ENCODE assay signal across 1 cellular context in genomic region chr20:41276317-41276751, GRCh38.
TF ChIP-seq lines count a peak whose summit lies in the region.

No MANE protein-coding gene starts in this region.

TF ChIP-seq in liver, 16 proteins besides CTCF, POLR2A, EP300 and RAD21 (continued from another document):
- TF ChIP-seq REST (IDR thresholded peaks at IDR 0.05): no peak
- no peak for TF ChIP-seq HNF4A (conservative IDR thresholded peaks at IDR 0.05)
- TF ChIP-seq SP1 (IDR thresholded peaks at IDR 0.05): no peak
- no peak for TF ChIP-seq RXRA (IDR thresholded peaks at IDR 0.05)
- TF ChIP-seq GABPA (IDR thresholded peaks at IDR 0.05 in 1 of 2, conservative IDR thresholded peaks at IDR 0.05 in 1 of 2): no peak
- TF ChIP-seq, protein P1, sequence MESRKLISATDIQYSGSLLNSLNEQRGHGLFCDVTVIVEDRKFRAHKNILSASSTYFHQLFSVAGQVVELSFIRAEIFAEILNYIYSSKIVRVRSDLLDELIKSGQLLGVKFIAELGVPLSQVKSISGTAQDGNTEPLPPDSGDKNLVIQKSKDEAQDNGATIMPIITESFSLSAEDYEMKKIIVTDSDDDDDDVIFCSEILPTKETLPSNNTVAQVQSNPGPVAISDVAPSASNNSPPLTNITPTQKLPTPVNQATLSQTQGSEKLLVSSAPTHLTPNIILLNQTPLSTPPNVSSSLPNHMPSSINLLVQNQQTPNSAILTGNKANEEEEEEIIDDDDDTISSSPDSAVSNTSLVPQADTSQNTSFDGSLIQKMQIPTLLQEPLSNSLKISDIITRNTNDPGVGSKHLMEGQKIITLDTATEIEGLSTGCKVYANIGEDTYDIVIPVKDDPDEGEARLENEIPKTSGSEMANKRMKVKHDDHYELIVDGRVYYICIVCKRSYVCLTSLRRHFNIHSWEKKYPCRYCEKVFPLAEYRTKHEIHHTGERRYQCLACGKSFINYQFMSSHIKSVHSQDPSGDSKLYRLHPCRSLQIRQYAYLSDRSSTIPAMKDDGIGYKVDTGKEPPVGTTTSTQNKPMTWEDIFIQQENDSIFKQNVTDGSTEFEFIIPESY (IDR thresholded peaks at IDR 0.05): no peak
- TF ChIP-seq HNF4G (IDR thresholded peaks at IDR 0.05): no peak
- TF ChIP-seq, protein P2, sequence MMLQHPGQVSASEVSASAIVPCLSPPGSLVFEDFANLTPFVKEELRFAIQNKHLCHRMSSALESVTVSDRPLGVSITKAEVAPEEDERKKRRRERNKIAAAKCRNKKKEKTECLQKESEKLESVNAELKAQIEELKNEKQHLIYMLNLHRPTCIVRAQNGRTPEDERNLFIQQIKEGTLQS (IDR thresholded peaks at IDR 0.05): no peak
- TF ChIP-seq, protein P3, sequence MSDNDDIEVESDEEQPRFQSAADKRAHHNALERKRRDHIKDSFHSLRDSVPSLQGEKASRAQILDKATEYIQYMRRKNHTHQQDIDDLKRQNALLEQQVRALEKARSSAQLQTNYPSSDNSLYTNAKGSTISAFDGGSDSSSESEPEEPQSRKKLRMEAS (IDR thresholded peaks at IDR 0.05): no peak
